11 cellular contexts compared by ENCODE assay signal in genomic region chr15:63372753-63373152, GRCh38. TPM values are rescaled to one million over a fixed set of nuclear protein-coding genes. Genes with fewer than 3 reads are reported as not detected.
DNase-seq lines count a peak whose midpoint lies in the region; ATAC-seq and TF ChIP-seq lines count a peak whose summit lies in the region.
"Had no signal": no experiment of that assay in that cellular context is flagged by ENCODE, and none has a peak within 500 bp of the region (broad histone marks: within the 10 kb centered on the region; RNA-seq: fewer than 3 reads in every experiment).

No MANE protein-coding gene starts in this region.

- TF ChIP-seq CTCF in AG10803 (conservative IDR thresholded peaks at IDR 0.05; ENCODE audit: low read length) (no peak), mucosa of descending colon (IDR thresholded peaks at IDR 0.05) (no peak)

- H3K9me3 ChIP-seq in mucosa of descending colon, result no peaks in the 10 kb centered on the region

- DNase-seq in AG10803 (ENCODE audit: low read depth) (peak; percentile 86), RPMI7951 (ENCODE audit: low read depth) (peak; percentile 96), epithelial cell of prostate (ENCODE audit: low read depth, low spot score) (no peak), renal cortical epithelial cell (ENCODE audit: low read depth) (peak; percentile 87), NCI-H524 treated with DMSO at 0.1 percent for 48 hours (lab: John Stamatoyannopoulos, UW) (no peak), ureter (ENCODE audit: low spot score) (no peak), mucosa of descending colon (no peak)
- DNase-seq in activated CD8-positive, alpha-beta memory T cell treated with anti-CD3 and anti-CD28 coated beads for 24 hours, result no peak
- DNase-seq: effector memory CD4-positive, alpha-beta T cell; hippocampal formation; NCI-H2029 had no signal

- no peak for ATAC-seq in mucosa of descending colon

- H3K27ac ChIP-seq in epithelial cell of prostate, result peak overlapping the region; percentile 77

- intact Hi-C loops in mucosa of descending colon (cut with DNase I, micrococcal nuclease), result no loop called here

- H3K4me1 ChIP-seq in mucosa of descending colon (ENCODE audit: low read depth), result peaks cover 25% of the 10 kb centered on the region

- H3K36me3 ChIP-seq in mucosa of descending colon (ENCODE audit: low read depth), result no peaks in the 10 kb centered on the region

- H3K4me3 ChIP-seq in AG10803 (ENCODE audit: low read length), result peak overlapping the region; percentile 51
- H3K4me3 ChIP-seq in mucosa of descending colon, result no peak overlapping the region

RNA-seq across cellular contexts. Expression of gene CA12, which starts 8.9 kb away (rescaled TPM):
- 23.3 and 30.2 TPM in 2 replicates for total RNA-seq in RPMI7951 (2014; rRNA removed; shearing (Covaris generic))
- total RNA-seq in renal cortical epithelial cell (19.6 and 26.4 TPM in 2 replicates), ureter (114 TPM), mucosa of descending colon (100 to 1,000 TPM; 141 to 645 (median 213) TPM)

Comparison
In these comparisons a context has a peak if more than half of its experiments do, and no peak if none do; other contexts are left out.
1. DNase-seq: peak in AG10803 (single experiment), RPMI7951 (single experiment) and renal cortical epithelial cell (single experiment); none in epithelial cell of prostate (single experiment), NCI-H524 treated with DMSO at 0.1 percent for 48 hours (single experiment), activated CD8-positive, alpha-beta memory T cell treated with anti-CD3 and anti-CD28 coated beads for 24 hours (single experiment), ureter (single experiment) and mucosa of descending colon (0 of 3).